7 cellular contexts compared by ENCODE assay signal in genomic region chr3:150054635-150055034, GRCh38.
"Had no signal": no experiment of that assay in that cellular context is flagged by ENCODE, and none has a peak within 500 bp of the region (broad histone marks: within the 10 kb centered on the region; RNA-seq: fewer than 3 reads in every experiment).

No MANE protein-coding gene starts in this region.

- H3K4me3 Mint-ChIP-seq: IgD-negative memory B cell had no signal

- DNase-seq: IMR-90, KBM-7, KG1 had no signal

- H3K4me1 Mint-ChIP-seq: IgD-negative memory B cell had no signal

- H3K27ac ChIP-seq: HL-60 had no signal

- H3K36me3 Mint-ChIP-seq: IgD-negative memory B cell had no signal

- ATAC-seq: HepG2, K562 had no signal

- H3K4me3 ChIP-seq: K562 had no signal

- H3K9me3 Mint-ChIP-seq: IgD-negative memory B cell had no signal
